8 cellular contexts compared by ENCODE assay signal in the genomic region with DNA sequence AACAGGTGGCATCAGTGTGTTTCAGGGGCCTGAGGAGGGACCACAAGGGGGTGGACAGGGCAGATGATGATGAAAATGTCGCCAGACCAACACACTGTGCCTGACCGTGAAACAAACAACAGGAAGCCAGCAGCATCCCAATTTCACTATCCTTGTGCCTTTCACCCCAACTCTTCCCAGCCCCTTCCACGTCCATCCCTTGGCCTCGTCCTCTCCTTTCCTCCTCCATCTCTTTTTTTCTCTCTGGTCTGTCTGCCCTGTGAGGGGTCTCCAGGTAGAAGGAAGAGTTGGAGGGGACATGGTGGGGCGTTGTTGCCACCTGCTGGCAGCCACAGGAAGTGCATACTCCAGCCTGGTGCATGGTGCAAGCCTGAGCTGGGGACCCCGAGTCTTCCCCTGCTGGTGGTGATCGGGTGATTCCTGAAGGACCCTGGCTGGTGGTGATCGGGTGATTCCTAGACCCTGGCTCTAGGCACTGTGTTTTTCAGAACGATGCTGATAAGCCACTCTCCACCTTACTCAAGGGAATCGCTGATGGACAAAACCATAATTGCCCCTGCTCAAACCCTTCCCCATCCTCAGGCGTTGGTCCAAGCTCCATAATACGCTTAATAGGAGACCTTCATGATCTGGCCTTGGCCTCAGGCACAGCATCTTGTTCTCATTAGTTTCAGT. TPM values are rescaled to one million over a fixed set of nuclear protein-coding genes. Genes with fewer than 3 reads are reported as not detected.
DNase-seq lines count a peak whose midpoint lies in the region; ATAC-seq and TF ChIP-seq lines count a peak whose summit lies in the region.

No MANE protein-coding gene starts in this region.

- H3K4me2 ChIP-seq in DOHH2 (ENCODE audit: low read length) (peak overlapping the region; percentile 56), smooth muscle cell (no peak overlapping the region)

- WGBS in right cardiac atrium, result 21% methylated on average over 12 of the region's 12 CpGs
- WGBS in smooth muscle cell (ENCODE audit: low lambda C conversion rate), result 41% methylated on average over 12 of the region's 12 CpGs

- peaks cover 18% of the 10 kb centered on the region for H3K4me1 ChIP-seq in DOHH2 (ENCODE audit: control insufficient read depth, low read length)
- H3K4me1 ChIP-seq in right cardiac atrium (ENCODE audit: control insufficient read depth, insufficient read depth, low read length), result peaks cover 4% of the 10 kb centered on the region
- no peaks in the 10 kb centered on the region for H3K4me1 ChIP-seq in smooth muscle cell (ENCODE audit: low read depth)

- peak; percentile 54 for DNase-seq in HT1080 (ENCODE audit: low read depth)
- peak; percentile 78 for DNase-seq in SK-N-DZ (ENCODE audit: low spot score)
- DNase-seq in activated naive CD8-positive, alpha-beta T cell treated with anti-CD3 and anti-CD28 coated beads for 36 hours, result peak; percentile 66
- peak; percentile 48 to 82 (median 76) for DNase-seq in right cardiac atrium
- peak; percentile 20 for DNase-seq in smooth muscle cell (lab: John Stamatoyannopoulos, UW; ENCODE audit: unreplicated experiment)
- no peak for DNase-seq in KG1 (lab: John Stamatoyannopoulos, UW)

- H3K79me2 ChIP-seq in DOHH2 (ENCODE audit: control insufficient read depth, low read length) (no peaks in the 10 kb centered on the region), smooth muscle cell (ENCODE audit: low read depth) (no peaks in the 10 kb centered on the region)

- H3K27me3 ChIP-seq in DOHH2 (ENCODE audit: control insufficient read depth, low read length) (no peaks in the 10 kb centered on the region), right cardiac atrium (ENCODE audit: control insufficient read depth, insufficient read depth) (no peaks in the 10 kb centered on the region), smooth muscle cell (ENCODE audit: low read depth) (no peaks in the 10 kb centered on the region)

- peak; percentile 98 for TF ChIP-seq CTCF in DOHH2 (IDR thresholded peaks at IDR 0.05; ENCODE audit: low read depth, low read length, poor library complexity, severe bottlenecking)
- TF ChIP-seq CTCF in smooth muscle cell (IDR thresholded peaks at IDR 0.05; ENCODE audit: borderline replicate concordance, insufficient read depth, poor library complexity, severe bottlenecking), result peak; percentile 94

- no peaks in the 10 kb centered on the region for H3F3A ChIP-seq in DOHH2 (ENCODE audit: control insufficient read depth, insufficient read depth)
- no peaks in the 10 kb centered on the region for H3F3A ChIP-seq in smooth muscle cell (ENCODE audit: low read depth)

- no peaks in the 10 kb centered on the region for H3K9me2 ChIP-seq in DOHH2 (replicated peaks; ENCODE audit: control insufficient read depth, low read length)

- no peaks in the 10 kb centered on the region for H4K20me1 ChIP-seq in DOHH2 (ENCODE audit: control insufficient read depth, insufficient read depth, low read depth, low read length)
- no peaks in the 10 kb centered on the region for H4K20me1 ChIP-seq in smooth muscle cell (ENCODE audit: low read depth)

- H3K4me1 Mint-ChIP-seq in activated naive CD8-positive, alpha-beta T cell treated with anti-CD3 and anti-CD28 coated beads for 36 hours, result peaks cover 15% of the 10 kb centered on the region

- H3K9me3 ChIP-seq in DOHH2 (ENCODE audit: control insufficient read depth, insufficient read depth, low read length), result no peaks in the 10 kb centered on the region
- no peaks in the 10 kb centered on the region for H3K9me3 ChIP-seq in right cardiac atrium (ENCODE audit: control insufficient read depth, low read length)
- no peaks in the 10 kb centered on the region for H3K9me3 ChIP-seq in smooth muscle cell (replicated peaks; ENCODE audit: low read depth)

- H3K9me3 Mint-ChIP-seq in activated naive CD8-positive, alpha-beta T cell treated with anti-CD3 and anti-CD28 coated beads for 36 hours, result peaks cover 1% of the 10 kb centered on the region

- H3K36me3 Mint-ChIP-seq in activated naive CD8-positive, alpha-beta T cell treated with anti-CD3 and anti-CD28 coated beads for 36 hours, result peaks cover 3% of the 10 kb centered on the region

- H3K4me3 ChIP-seq in DOHH2 (ENCODE audit: low read length) (no peak overlapping the region), right cardiac atrium (ENCODE audit: low read length) (no peak overlapping the region), smooth muscle cell (no peak overlapping the region)

- H3K36me3 ChIP-seq in DOHH2 (ENCODE audit: control insufficient read depth, low read length) (no peaks in the 10 kb centered on the region), smooth muscle cell (ENCODE audit: low read depth) (no peaks in the 10 kb centered on the region)

- H3K27ac ChIP-seq in DOHH2 (ENCODE audit: low read depth, low read length) (no peak overlapping the region), right cardiac atrium (ENCODE audit: low read length) (no peak overlapping the region), smooth muscle cell (ENCODE audit: low read depth) (no peak overlapping the region)

- intact Hi-C loops in right cardiac atrium (cut with DNase I), result loop anchor here (2.0 to 10.0 kb wide), 7 partner anchors 40 to 457 kb away; a partner anchor contains a TSS

- no peaks in the 10 kb centered on the region for H3K27me3 Mint-ChIP-seq in activated naive CD8-positive, alpha-beta T cell treated with anti-CD3 and anti-CD28 coated beads for 36 hours

- no peak overlapping the region for H3K9ac ChIP-seq in smooth muscle cell (ENCODE audit: low read depth)

- no peak overlapping the region for H3K4me3 Mint-ChIP-seq in activated naive CD8-positive, alpha-beta T cell treated with anti-CD3 and anti-CD28 coated beads for 36 hours

- ATAC-seq in right cardiac atrium (peak in 1 of 2 donors; percentile 40), HG03378 (IDR thresholded peaks at IDR 0.05; ENCODE audit: unreplicated experiment) (no peak)

- H2AFZ ChIP-seq in smooth muscle cell (ENCODE audit: low read depth), result no peak overlapping the region

- H3K27ac Mint-ChIP-seq in activated naive CD8-positive, alpha-beta T cell treated with anti-CD3 and anti-CD28 coated beads for 36 hours, result no peak overlapping the region

RNA-seq across cellular contexts. Expression of a gene that starts 21.7 kb away (rescaled TPM):
- 14.3 and 18.3 TPM in 2 replicates for total RNA-seq in HT1080 (2014; rRNA removed; shearing (Covaris generic))
- polyA plus RNA-seq in HT1080 (2015; cell fraction: cytosol; rRNA removed), result 7.0 and 9.4 TPM in 2 replicates
- 13.8 and 15.2 TPM in 2 replicates for polyA plus RNA-seq in HT1080 (2015; cell fraction: nucleus; rRNA removed)
- 0.19 and 0.31 TPM in 2 replicates for polyA plus RNA-seq in SK-N-DZ (2014; cell fraction: cytosol; rRNA removed)
- 0.20 and 0.31 TPM in 2 replicates for polyA plus RNA-seq in SK-N-DZ (2014; cell fraction: nucleus; rRNA removed)
- 10 to 100 TPM; 64.0 to 66.4 TPM for total RNA-seq in activated naive CD8-positive, alpha-beta T cell treated with anti-CD3 and anti-CD28 coated beads for 36 hours
- total RNA-seq in right cardiac atrium, result 10 to 100 TPM; 44.1 to 55.5 (median 50.6) TPM
- polyA plus RNA-seq in right cardiac atrium, result 10.0 TPM
- total RNA-seq in smooth muscle cell, result 38.2 and 45.2 TPM in 2 replicates
- 22.6 and 34.0 TPM in 2 replicates for polyA plus RNA-seq in smooth muscle cell

RNA-seq across cellular contexts. Expression of a gene that starts 25.1 kb away (rescaled TPM):
- total RNA-seq in HT1080 (2014; rRNA removed; shearing (Covaris generic)), result 2.2 and 3.4 TPM in 2 replicates
- polyA plus RNA-seq in HT1080 (2015; cell fraction: cytosol; rRNA removed), result 2.0 and 2.6 TPM in 2 replicates
- polyA plus RNA-seq in HT1080 (2015; cell fraction: nucleus; rRNA removed), result 2.1 and 3.6 TPM in 2 replicates
- polyA plus RNA-seq in SK-N-DZ (2014; cell fraction: cytosol; rRNA removed), result 1.4 and 2.1 TPM in 2 replicates
- 1.8 and 2.0 TPM in 2 replicates for polyA plus RNA-seq in SK-N-DZ (2014; cell fraction: nucleus; rRNA removed)
- total RNA-seq in activated naive CD8-positive, alpha-beta T cell treated with anti-CD3 and anti-CD28 coated beads for 36 hours, result 1 to 10 TPM; 1.4 to 1.5 TPM
- total RNA-seq in right cardiac atrium, result 1 to 10 TPM; 1.9 to 3.7 (median 3.5) TPM
- polyA plus RNA-seq in right cardiac atrium, result 1.5 TPM
- total RNA-seq in smooth muscle cell, result 0.90 and 1.8 TPM in 2 replicates
- polyA plus RNA-seq in smooth muscle cell, result 0.63 and 1.1 TPM in 2 replicates
